ENCODE assay signal across 2 cellular contexts in genomic region chr7:143395187-143396149, GRCh38.
TF ChIP-seq lines count a peak whose summit lies in the region.

No MANE protein-coding gene starts in this region.

TF ChIP-seq in GM23338, 12 proteins besides CTCF, POLR2A, EP300 and RAD21:
- peak; percentile 18; the same call in 1 of the 2 replicates for TF ChIP-seq POLR2AphosphoS5 (IDR thresholded peaks at IDR 0.05; ENCODE audit: low read depth)
- no peak for TF ChIP-seq REST (IDR thresholded peaks at IDR 0.05; ENCODE audit: unreplicated experiment)
- TF ChIP-seq ZNF331 (CRISPR knock-in tag; IDR thresholded peaks at IDR 0.05; ENCODE audit: low read depth), result no peak

TF ChIP-seq in HepG2, 621 proteins besides CTCF, POLR2A, EP300 and RAD21 (continues in another document):
- no peak for TF ChIP-seq CBX1 (IDR thresholded peaks at IDR 0.05; ENCODE audit: low read depth)
- TF ChIP-seq ARNT2 (CRISPR knock-in tag; IDR thresholded peaks at IDR 0.05; ENCODE audit: low read depth), result no peak
- TF ChIP-seq ZNF704 (CRISPR knock-in tag; IDR thresholded peaks at IDR 0.05; ENCODE audit: borderline replicate concordance), result no peak
- TF ChIP-seq NCOA2 (CRISPR knock-in tag; IDR thresholded peaks at IDR 0.05), result peak; percentile 69
- TF ChIP-seq NFYB (CRISPR knock-in tag; IDR thresholded peaks at IDR 0.05), result no peak
- TF ChIP-seq ZNF800 (CRISPR knock-in tag; IDR thresholded peaks at IDR 0.05), result peak; percentile 73; the same call in 1 of the 2 replicates
- TF ChIP-seq CREM (IDR thresholded peaks at IDR 0.05), result no peak
- no peak for TF ChIP-seq CREM (CRISPR knock-in tag; IDR thresholded peaks at IDR 0.05)
- 0 out of 2 replicates have a peak, but pooled peaks have one; percentile 55 for TF ChIP-seq ZNF691 (CRISPR knock-in tag; IDR thresholded peaks at IDR 0.05; ENCODE audit: borderline replicate concordance, low read depth)
- TF ChIP-seq ZNF569 (CRISPR knock-in tag; IDR thresholded peaks at IDR 0.05; ENCODE audit: borderline replicate concordance), result no peak
- TF ChIP-seq NR2F2 (IDR thresholded peaks at IDR 0.05; ENCODE audit: borderline replicate concordance, low read depth), result peak; percentile 83
- TF ChIP-seq ATM (IDR thresholded peaks at IDR 0.05; ENCODE audit: borderline replicate concordance), result no peak
- no peak for TF ChIP-seq ZNF407 (CRISPR knock-in tag; IDR thresholded peaks at IDR 0.05; ENCODE audit: not compliant biosample characterization)
- no peak for TF ChIP-seq TIGD3 (CRISPR knock-in tag; IDR thresholded peaks at IDR 0.05; ENCODE audit: borderline replicate concordance)
- no peak for TF ChIP-seq SUZ12 (IDR thresholded peaks at IDR 0.05; ENCODE audit: low read depth, low read length)
- TF ChIP-seq ZNF281 (CRISPR knock-in tag; IDR thresholded peaks at IDR 0.05; ENCODE audit: borderline replicate concordance), result peak; percentile 36; the same call in 1 of the 2 replicates
- no peak for TF ChIP-seq GLMP (CRISPR knock-in tag; IDR thresholded peaks at IDR 0.05; ENCODE audit: borderline replicate concordance)
- TF ChIP-seq ASH2L (IDR thresholded peaks at IDR 0.05; ENCODE audit: insufficient read length, low read depth, low read length), result peak; percentile 44
- TF ChIP-seq GPBP1L1 (CRISPR knock-in tag; IDR thresholded peaks at IDR 0.05), result no peak
- no peak for TF ChIP-seq PRMT3 (CRISPR knock-in tag; IDR thresholded peaks at IDR 0.05; ENCODE audit: borderline replicate concordance, low read depth)
- TF ChIP-seq TP53 (CRISPR knock-in tag; conservative IDR thresholded peaks at IDR 0.05), result no peak; the same call in 1 of the 2 replicates
- peak; percentile 42; the same call in 1 of the 2 replicates for TF ChIP-seq PRDM15 (CRISPR knock-in tag; IDR thresholded peaks at IDR 0.05)
- no peak for TF ChIP-seq ZNF337 (CRISPR knock-in tag; IDR thresholded peaks at IDR 0.05; ENCODE audit: borderline replicate concordance, low read depth)
- TF ChIP-seq ZNF816 (CRISPR knock-in tag; IDR thresholded peaks at IDR 0.05; ENCODE audit: borderline replicate concordance), result no peak
- TF ChIP-seq FOXK1 (CRISPR knock-in tag; IDR thresholded peaks at IDR 0.05; ENCODE audit: borderline replicate concordance, low read depth), result no peak
- no peak for TF ChIP-seq ZNF225 (CRISPR knock-in tag; IDR thresholded peaks at IDR 0.05)
- TF ChIP-seq RFXAP (CRISPR knock-in tag; IDR thresholded peaks at IDR 0.05; ENCODE audit: borderline replicate concordance), result peak; percentile 82; the same call in 1 of the 2 replicates
- no peak for TF ChIP-seq ZNF576 (CRISPR knock-in tag; IDR thresholded peaks at IDR 0.05)
- no peak for TF ChIP-seq ZBTB21 (CRISPR knock-in tag; IDR thresholded peaks at IDR 0.05)
- TF ChIP-seq HMGA1 (CRISPR knock-in tag; conservative IDR thresholded peaks at IDR 0.05), result no peak
